ENCODE assay signal across 29 cellular contexts in genomic region chrX:31349515-31349914, GRCh38.
"Had no signal": no experiment of that assay in that cellular context is flagged by ENCODE, and none has a peak within 500 bp of the region (broad histone marks: within the 10 kb centered on the region; RNA-seq: fewer than 3 reads in every experiment).

No MANE protein-coding gene starts in this region.

- H3K36me3 ChIP-seq: cardiac muscle cell, SJCRH30, WERI-Rb-1 had no signal

- H3K27me3 Mint-ChIP-seq: activated CD4-positive, alpha-beta memory T cell treated with anti-CD3 and anti-CD28 coated beads, Interleukin-2, amount 10 ng/mL, durations not matched to agents 7 days and 5 days; activated CD8-positive, alpha-beta memory T cell treated with anti-CD3 and anti-CD28 coated beads, Interleukin-2, amount 10 ng/mL, durations not matched to agents 7 days and 5 days; activated naive CD8-positive, alpha-beta T cell treated with anti-CD3 and anti-CD28 coated beads for 36 hours; central memory CD8-positive, alpha-beta T cell had no signal

- H3K4me1 Mint-ChIP-seq: activated CD4-positive, alpha-beta memory T cell treated with anti-CD3 and anti-CD28 coated beads, Interleukin-2, amount 10 ng/mL, durations not matched to agents 7 days and 5 days; activated CD8-positive, alpha-beta memory T cell treated with anti-CD3 and anti-CD28 coated beads, Interleukin-2, amount 10 ng/mL, durations not matched to agents 7 days and 5 days; activated naive CD8-positive, alpha-beta T cell treated with anti-CD3 and anti-CD28 coated beads for 36 hours; central memory CD8-positive, alpha-beta T cell had no signal

- DNase-seq: activated CD4-positive, alpha-beta memory T cell treated with anti-CD3 and anti-CD28 coated beads, Interleukin-2, amount 10 ng/mL, durations not matched to agents 7 days and 5 days; activated CD4-positive, alpha-beta T cell treated with anti-CD3 and anti-CD28 coated beads for 1 hour; activated CD4-positive, alpha-beta T cell treated with anti-CD3 and anti-CD28 coated beads for 48 hours; activated CD4-positive, CD25-positive, alpha-beta regulatory T cell; activated CD8-positive, alpha-beta memory T cell treated with anti-CD3 and anti-CD28 coated beads for 24 hours; activated CD8-positive, alpha-beta memory T cell treated with anti-CD3 and anti-CD28 coated beads, Interleukin-2, amount 10 ng/mL, durations not matched to agents 7 days and 5 days; activated CD8-positive, alpha-beta memory T cell treated with anti-CD3 and anti-CD28 coated beads, Interleukin-2, amount 50 U/mL, for 48 hours; activated effector memory CD4-positive, alpha-beta T cell treated with Interleukin-2 at 50 U/mL for 16 hours; activated naive CD4-positive, alpha-beta T cell; activated naive CD4-positive, alpha-beta T cell treated with anti-CD3 and anti-CD28 coated beads, Interleukin-2, amount 50 U/mL, for 16 hours; activated naive CD8-positive, alpha-beta T cell treated with anti-CD3 and anti-CD28 coated beads for 36 hours; activated T-cell treated with anti-CD3 and anti-CD28 coated beads, Interleukin-2, amount 50 U/mL, for 48 hours; amniotic stem cell; aorta; NCI-H1092 treated with DMSO at 0.1 percent for 48 hours; NCI-H146; NCI-H187; NCI-H2029 treated with DMSO at 0.1 percent for 48 hours; NCI-H2171; NCI-H446 treated with DMSO at 0.1 percent for 48 hours; NCI-H526; Right ventricle myocardium superior; SJCRH30; T1000; WERI-Rb-1 had no signal

- H3K4me3 Mint-ChIP-seq: activated CD4-positive, alpha-beta memory T cell treated with anti-CD3 and anti-CD28 coated beads, Interleukin-2, amount 10 ng/mL, durations not matched to agents 7 days and 5 days; activated CD8-positive, alpha-beta memory T cell treated with anti-CD3 and anti-CD28 coated beads, Interleukin-2, amount 10 ng/mL, durations not matched to agents 7 days and 5 days; activated naive CD8-positive, alpha-beta T cell treated with anti-CD3 and anti-CD28 coated beads for 36 hours; central memory CD8-positive, alpha-beta T cell had no signal

- H3K4me3 ChIP-seq: cardiac muscle cell, coronary artery, SJCRH30, SK-N-MC had no signal

- H3K27ac Mint-ChIP-seq: activated CD4-positive, alpha-beta memory T cell treated with anti-CD3 and anti-CD28 coated beads, Interleukin-2, amount 10 ng/mL, durations not matched to agents 7 days and 5 days; activated CD8-positive, alpha-beta memory T cell treated with anti-CD3 and anti-CD28 coated beads, Interleukin-2, amount 10 ng/mL, durations not matched to agents 7 days and 5 days; activated naive CD8-positive, alpha-beta T cell treated with anti-CD3 and anti-CD28 coated beads for 36 hours had no signal

- H3K36me3 Mint-ChIP-seq: activated CD8-positive, alpha-beta memory T cell treated with anti-CD3 and anti-CD28 coated beads, Interleukin-2, amount 10 ng/mL, durations not matched to agents 7 days and 5 days; activated naive CD8-positive, alpha-beta T cell treated with anti-CD3 and anti-CD28 coated beads for 36 hours had no signal

- H3K9me3 Mint-ChIP-seq: activated CD4-positive, alpha-beta memory T cell treated with anti-CD3 and anti-CD28 coated beads, Interleukin-2, amount 10 ng/mL, durations not matched to agents 7 days and 5 days; activated naive CD8-positive, alpha-beta T cell treated with anti-CD3 and anti-CD28 coated beads for 36 hours; central memory CD8-positive, alpha-beta T cell had no signal

- H3K9me3 ChIP-seq: SJCRH30 had no signal

- H3K27ac ChIP-seq: cardiac muscle cell, coronary artery, SJCRH30, SK-N-MC, WERI-Rb-1 had no signal

- H3K27me3 ChIP-seq: cardiac muscle cell, SJCRH30 had no signal
